14 cellular contexts compared by ENCODE assay signal in the genomic region with DNA sequence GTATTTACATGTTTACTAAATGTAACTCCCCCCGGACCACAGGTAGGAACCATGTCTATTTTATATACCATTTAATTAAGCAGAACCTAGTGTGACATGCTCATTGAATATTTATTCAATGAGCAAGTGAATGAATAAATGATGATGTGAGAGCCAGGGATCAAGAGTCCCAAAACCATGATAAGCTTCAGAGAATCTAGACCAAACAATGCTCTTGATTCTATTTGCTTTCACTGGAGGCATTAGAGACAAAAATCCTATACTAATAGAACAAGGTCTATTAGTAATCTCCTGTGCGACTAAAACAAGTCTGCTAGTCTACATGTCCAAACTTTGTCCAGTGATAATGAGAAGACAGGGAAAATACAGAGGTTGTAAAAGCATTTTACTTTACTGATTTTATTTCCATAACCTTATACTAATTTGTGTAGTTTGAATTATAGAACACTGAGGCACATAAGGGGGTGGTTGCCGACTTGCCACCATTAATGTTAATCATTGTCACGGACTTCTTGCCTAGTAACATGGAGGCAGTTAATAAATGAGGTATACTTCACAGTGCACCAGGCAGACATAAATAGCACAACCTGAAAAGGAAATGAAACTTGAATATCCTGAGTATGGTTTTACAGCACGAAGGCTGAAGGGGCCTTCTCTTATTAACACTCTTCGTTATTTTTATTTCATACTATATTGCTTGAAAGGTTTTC.
DNase-seq lines count a peak whose midpoint lies in the region; ATAC-seq and TF ChIP-seq lines count a peak whose summit lies in the region.
"Had no signal": no experiment of that assay in that cellular context is flagged by ENCODE, and none has a peak within 500 bp of the region (broad histone marks: within the 10 kb centered on the region; RNA-seq: fewer than 3 reads in every experiment).

No MANE protein-coding gene starts in this region.

- peak; percentile 16 for DNase-seq in GM19238 (ENCODE audit: insufficient read length, low spot score)
- no peak for DNase-seq in thoracic aorta (ENCODE audit: low spot score)
- no peak for DNase-seq in NCI-H345 (lab: John Stamatoyannopoulos, UW)
- DNase-seq in H9: no peak
- DNase-seq in NCI-H774 (lab: John Stamatoyannopoulos, UW): no peak
- DNase-seq: OCI-M1, pancreas, testis had no signal

- no peaks in the 10 kb centered on the region for H3K36me3 Mint-ChIP-seq in H9 (ENCODE audit: insufficient read depth in 1 of 3, low read depth in 3 of 3)

- H4K8ac ChIP-seq in H9 (replicated peaks; ENCODE audit: insufficient read length, low read depth, low read length): no peak overlapping the region

- H3K18ac ChIP-seq in H9 (ENCODE audit: insufficient read length, low read depth, low read length): no peak overlapping the region

- H3K79me2 ChIP-seq in H9 (ENCODE audit: insufficient read depth, low read length): no peaks in the 10 kb centered on the region

- H2BK15ac ChIP-seq in H9 (ENCODE audit: low read depth, low read length): no peak overlapping the region

- H3K9ac ChIP-seq in H9 (ENCODE audit: extremely low read depth, insufficient read length, low read length): no peak overlapping the region

- no peaks in the 10 kb centered on the region for H3K36me3 ChIP-seq in thoracic aorta
- H3K36me3 ChIP-seq: cardiac muscle cell, HAP-1, pancreas had no signal

- WGBS in H9 (ENCODE audit: extremely low coverage, insufficient read length, low lambda C conversion rate): no CpG with 5 or more reads among the region's 6 CpGs

- H3K23me2 ChIP-seq in H9 (ENCODE audit: insufficient read length, low read depth, low read length, poor library complexity, severe bottlenecking): no peaks in the 10 kb centered on the region

- no peak overlapping the region for H3K14ac ChIP-seq in H9 (ENCODE audit: insufficient read depth, low read length)

- H3T11ph ChIP-seq in H9 (ENCODE audit: low read length): no peak overlapping the region

- H2AK5ac ChIP-seq in H9 (ENCODE audit: insufficient read length, low read length): no peak overlapping the region

- no peaks in the 10 kb centered on the region for H3K79me1 ChIP-seq in H9 (ENCODE audit: insufficient read depth, low read depth, low read length, poor library complexity, severe bottlenecking)

- no peak overlapping the region for H3K23ac ChIP-seq in H9 (ENCODE audit: insufficient read length, low read depth, low read length)

- H2BK20ac ChIP-seq in H9 (ENCODE audit: low read depth, low read length, poor library complexity, severe bottlenecking): no peak overlapping the region

- H3K9me3 Mint-ChIP-seq in H9: no peaks in the 10 kb centered on the region

- H4K20me1 ChIP-seq in H9 (ENCODE audit: control insufficient read depth, insufficient read depth, insufficient read length): no peaks in the 10 kb centered on the region

- peak; percentile 45 for ATAC-seq in HG02571 (IDR thresholded peaks at IDR 0.05; ENCODE audit: unreplicated experiment)
- peak; percentile 75 for ATAC-seq in HG03378 (IDR thresholded peaks at IDR 0.05; ENCODE audit: unreplicated experiment)
- peak; percentile 24 for ATAC-seq in thoracic aorta (ENCODE audit: insufficient number of reproducible peaks, low FRiP score, low read depth)
- ATAC-seq: activated T-helper 17 cell treated with anti-CD3 and anti-CD28 coated beads, Interleukin-2, amount 50 U/mL, for 72 hours; left lobe of liver; pancreas had no signal

- H3K9me3 ChIP-seq in thoracic aorta (no peaks in the 10 kb centered on the region), H9 (ENCODE audit: control insufficient read depth, low read depth, low read length) (no peaks in the 10 kb centered on the region)
- H3K9me3 ChIP-seq: HAP-1, pancreas, testis had no signal

- H3K4me2 ChIP-seq in H9 (ENCODE audit: insufficient read depth, insufficient read length, low read length): no peak overlapping the region

- no peak for TF ChIP-seq CTCF in thoracic aorta (IDR thresholded peaks at IDR 0.05)
- no peak for TF ChIP-seq CTCF in H9 (conservative IDR thresholded peaks at IDR 0.05)

- no peak overlapping the region for H2BK5ac ChIP-seq in H9 (ENCODE audit: insufficient read length, low read length)

- H3K27me3 ChIP-seq in thoracic aorta (replicated peaks; ENCODE audit: insufficient read depth) (no peaks in the 10 kb centered on the region), H9 (ENCODE audit: insufficient read depth, low read length) (no peaks in the 10 kb centered on the region)
- H3K27me3 ChIP-seq: cardiac muscle cell, pancreas, testis had no signal

- H3K4me3 ChIP-seq in thoracic aorta: no peak overlapping the region
- H3K4me3 ChIP-seq: cardiac muscle cell, HAP-1, pancreas, testis had no signal

- no peak overlapping the region for H4K91ac ChIP-seq in H9 (ENCODE audit: insufficient read length, low read depth, low read length)

- no peak overlapping the region for H2AFZ ChIP-seq in H9 (ENCODE audit: low read length)

- H3K4me1 Mint-ChIP-seq in H9: peaks cover 11 to 17% of the 10 kb centered on the region in 2 experiments
- H3K4me1 Mint-ChIP-seq: activated T-helper 17 cell treated with anti-CD3 and anti-CD28 coated beads, Interleukin-2, amount 50 U/mL, for 72 hours had no signal

- H3K27me3 Mint-ChIP-seq in H9 (ENCODE audit: low read depth): no peaks in the 10 kb centered on the region

- no peak overlapping the region for H2BK12ac ChIP-seq in H9 (ENCODE audit: insufficient read length, low read depth, low read length)

- H3K56ac ChIP-seq in H9 (ENCODE audit: insufficient read length, low read depth, low read length): no peak overlapping the region

- H3K27ac ChIP-seq in thoracic aorta: no peak overlapping the region
- H3K27ac ChIP-seq in H9 (ENCODE audit: insufficient read length, low read depth, low read length): no peak overlapping the region
- H3K27ac ChIP-seq: cardiac muscle cell, pancreas, testis had no signal

- no peak overlapping the region for H3K4ac ChIP-seq in H9 (ENCODE audit: low read depth, low read length)

- H4K5ac ChIP-seq in H9 (ENCODE audit: insufficient read length, low read depth, low read length): no peak overlapping the region

- no peak overlapping the region for H3K27ac Mint-ChIP-seq in H9
- H3K27ac Mint-ChIP-seq: activated T-helper 17 cell treated with anti-CD3 and anti-CD28 coated beads, Interleukin-2, amount 50 U/mL, for 72 hours had no signal

- H3K4me1 ChIP-seq in thoracic aorta (ENCODE audit: control insufficient read depth in 1 of 2, low read depth in 2 of 2) (no peaks in the 10 kb centered on the region), H9 (ENCODE audit: insufficient read depth, low read length) (peaks cover 5% of the 10 kb centered on the region)
- H3K4me1 ChIP-seq: HAP-1, pancreas, testis had no signal

- H3K4me3 Mint-ChIP-seq in H9: no peak overlapping the region
- H3K4me3 Mint-ChIP-seq: activated T-helper 17 cell treated with anti-CD3 and anti-CD28 coated beads, Interleukin-2, amount 50 U/mL, for 72 hours had no signal

- H2BK120ac ChIP-seq in H9 (ENCODE audit: low read depth, low read length, poor library complexity, severe bottlenecking): no peak overlapping the region

Comparison
In these comparisons a context has a peak if more than half of its experiments do, and no peak if none do; other contexts are left out.
1. ATAC-seq: peak in every context shown above with its lines; median percentile 75 in HG03378; 45 in HG02571; 24 in thoracic aorta.